Comparison of ENCODE assay signal across 17 cellular contexts in the genomic region with DNA sequence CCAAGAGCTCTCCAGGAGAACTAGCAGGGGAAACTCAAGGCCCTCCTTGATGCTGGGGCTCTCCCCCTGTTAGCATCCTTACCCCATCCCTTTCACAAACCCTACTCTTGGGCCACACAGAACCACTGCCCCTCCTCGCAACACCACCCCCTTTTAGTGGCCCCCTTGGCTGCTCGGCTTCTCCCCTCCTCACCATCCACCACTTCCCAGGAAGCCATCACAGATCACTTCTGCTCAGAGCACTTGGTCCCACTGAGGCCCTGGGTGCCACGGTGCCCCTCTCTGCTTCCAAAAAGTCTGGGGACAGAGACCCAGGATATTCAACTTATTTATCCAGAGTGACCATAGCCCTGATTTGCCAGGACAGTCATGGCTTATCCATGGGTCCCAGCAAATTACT. TPM values are rescaled to one million over a fixed set of nuclear protein-coding genes. Genes with fewer than 3 reads are reported as not detected.
DNase-seq lines count a peak whose midpoint lies in the region; ATAC-seq and TF ChIP-seq lines count a peak whose summit lies in the region.
"Had no signal": no experiment of that assay in that cellular context is flagged by ENCODE, and none has a peak within 500 bp of the region (broad histone marks: within the 10 kb centered on the region; RNA-seq: fewer than 3 reads in every experiment).

No MANE protein-coding gene starts in this region.

- no peak for ATAC-seq in activated CD8-positive, alpha-beta T cell treated with anti-CD3 and anti-CD28 coated beads for 36 hours
- ATAC-seq: GM12878, GM23338 had no signal

- no peak overlapping the region for H3K4me3 Mint-ChIP-seq in chondrocyte (ENCODE audit: unreplicated experiment)
- no peak overlapping the region for H3K4me3 Mint-ChIP-seq in activated CD8-positive, alpha-beta T cell treated with anti-CD3 and anti-CD28 coated beads for 36 hours
- H3K4me3 Mint-ChIP-seq: CD4-positive, alpha-beta memory T cell; GM23338; H9 had no signal

- no peaks in the 10 kb centered on the region for H3K9me3 ChIP-seq in spleen
- H3K9me3 ChIP-seq in adrenal gland (replicated peaks in 1 of 3) = no peaks in the 10 kb centered on the region
- H3K9me3 ChIP-seq: BE2C had no signal

- 74 to 90% (median 83%) methylated on average over 3 of the region's 3 CpGs for WGBS in spleen, 5 donors
- 62 to 86% (median 82%) methylated on average over 3 of the region's 3 CpGs for WGBS in adrenal gland, 4 donors

- peaks cover 55% of the 10 kb centered on the region for H3K27me3 Mint-ChIP-seq in chondrocyte (ENCODE audit: low read depth)
- peaks cover 45% of the 10 kb centered on the region for H3K27me3 Mint-ChIP-seq in activated CD8-positive, alpha-beta T cell treated with anti-CD3 and anti-CD28 coated beads for 36 hours

- no peak for TF ChIP-seq CTCF in chondrocyte (IDR thresholded peaks at IDR 0.05)
- no peak for TF ChIP-seq CTCF in spleen (IDR thresholded peaks at IDR 0.05 in 8 of 11, conservative IDR thresholded peaks at IDR 0.05 in 3 of 11)
- TF ChIP-seq CTCF in activated CD8-positive, alpha-beta T cell treated with anti-CD3 and anti-CD28 coated beads for 36 hours (IDR thresholded peaks at IDR 0.05) = no peak
- no peak for TF ChIP-seq CTCF in adrenal gland (IDR thresholded peaks at IDR 0.05)

- H3K27me3 ChIP-seq in spleen (replicated peaks in 1 of 7) (peaks cover 0 to 95% (median 40%) of the 10 kb centered on the region in 7 donors), adrenal gland (peaks cover 40% of the 10 kb centered on the region)
- H3K27me3 ChIP-seq: BE2C had no signal

- peak; percentile 46 for DNase-seq in chondrocyte (ENCODE audit: low spot score)
- no peak for DNase-seq in epithelial cell of prostate (ENCODE audit: low read depth, low spot score)
- peak; percentile 51 for DNase-seq in mesenteric fat pad (ENCODE audit: low spot score)
- DNase-seq in spleen = peak; percentile 47
- no peak for DNase-seq in activated CD8-positive, alpha-beta T cell treated with anti-CD3 and anti-CD28 coated beads for 36 hours
- no peak for DNase-seq in adrenal gland
- no peak for DNase-seq in SHP77 treated with DMSO at 0.1 percent for 48 hours (lab: John Stamatoyannopoulos, UW)
- DNase-seq in activated effector memory CD4-positive, alpha-beta T cell treated with Interleukin-2 at 50 U/mL for 16 hours = no peak
- DNase-seq: BE2C; CD4-positive, alpha-beta memory T cell; DMS79 had no signal

- H3K4me1 Mint-ChIP-seq in chondrocyte (ENCODE audit: low read depth) = peaks cover 8% of the 10 kb centered on the region
- H3K4me1 Mint-ChIP-seq in activated CD8-positive, alpha-beta T cell treated with anti-CD3 and anti-CD28 coated beads for 36 hours (ENCODE audit: low read depth) = peaks cover 8% of the 10 kb centered on the region
- H3K4me1 Mint-ChIP-seq: GM23338 had no signal

- TF ChIP-seq POLR2A in spleen (IDR thresholded peaks at IDR 0.05) = no peak
- TF ChIP-seq POLR2A in adrenal gland (IDR thresholded peaks at IDR 0.05) = no peak

- H3K27ac Mint-ChIP-seq in chondrocyte (ENCODE audit: unreplicated experiment) = no peak overlapping the region
- H3K27ac Mint-ChIP-seq in activated CD8-positive, alpha-beta T cell treated with anti-CD3 and anti-CD28 coated beads for 36 hours = no peak overlapping the region
- H3K27ac Mint-ChIP-seq: CD4-positive, alpha-beta memory T cell; GM23338; H9 had no signal

- no peaks in the 10 kb centered on the region for H3K9me3 Mint-ChIP-seq in chondrocyte (ENCODE audit: low read depth)
- H3K9me3 Mint-ChIP-seq in activated CD8-positive, alpha-beta T cell treated with anti-CD3 and anti-CD28 coated beads for 36 hours = no peaks in the 10 kb centered on the region
- H3K9me3 Mint-ChIP-seq: CD4-positive, alpha-beta memory T cell; GM23338; H9 had no signal

- H3K36me3 ChIP-seq in spleen = no peaks in the 10 kb centered on the region
- H3K36me3 ChIP-seq in adrenal gland (replicated peaks in 1 of 2) = no peaks in the 10 kb centered on the region
- H3K36me3 ChIP-seq: BE2C had no signal

- intact Hi-C loops in spleen (cut with DNase I; ENCODE audit: low total_unique reads) = no loop called here
- intact Hi-C loops in activated CD8-positive, alpha-beta T cell treated with anti-CD3 and anti-CD28 coated beads for 36 hours (cut with micrococcal nuclease) = loop anchor here (5.0 kb wide), 1 partner anchor 63 kb away; no protein-coding TSS in a partner anchor
- intact Hi-C loops in adrenal gland (cut with DNase I) = no loop called here

- H3K4me1 ChIP-seq in spleen (peaks cover 9 to 16% (median 10%) of the 10 kb centered on the region in 6 donors), adrenal gland (replicated peaks in 1 of 2) (no peaks in the 10 kb centered on the region)
- H3K4me1 ChIP-seq: BE2C had no signal

- H3K4me3 ChIP-seq in spleen (no peak overlapping the region), adrenal gland (no peak overlapping the region)
- H3K4me3 ChIP-seq: GM12878, GM23338 had no signal

- POLR2A ChIA-PET in activated CD8-positive, alpha-beta T cell treated with anti-CD3 and anti-CD28 coated beads for 36 hours (lab: Charles Lee) = no interaction called here

- H3K27ac ChIP-seq in epithelial cell of prostate (peak overlapping the region; percentile 82), spleen (no peak overlapping the region), adrenal gland (no peak overlapping the region)
- H3K27ac ChIP-seq: C4-2B had no signal

- H3K36me3 Mint-ChIP-seq in chondrocyte (ENCODE audit: low read depth) = no peaks in the 10 kb centered on the region
- H3K36me3 Mint-ChIP-seq in activated CD8-positive, alpha-beta T cell treated with anti-CD3 and anti-CD28 coated beads for 36 hours (ENCODE audit: low read depth) = no peaks in the 10 kb centered on the region
- H3K36me3 Mint-ChIP-seq: CD4-positive, alpha-beta memory T cell had no signal

- CTCF ChIA-PET in activated CD8-positive, alpha-beta T cell treated with anti-CD3 and anti-CD28 coated beads for 36 hours (lab: Charles Lee) = interaction anchor here (0.9 to 1.1 kb wide), 2 partner anchors 36 to 65 kb away, joined by 3 read pairs; no protein-coding TSS in a partner anchor

RNA-seq across cellular contexts. Expression of a gene that starts 2.4 kb away (rescaled TPM):
- total RNA-seq in chondrocyte = not detected in 3 replicates
- 5.7 TPM for total RNA-seq in mesenteric fat pad
- not detected for total RNA-seq in spleen
- 1 to 10 TPM in 1 of 3 donors, under 1 TPM in 2; 0.23 to 1.6 (median 0.30) TPM for polyA plus RNA-seq in spleen
- total RNA-seq in activated CD8-positive, alpha-beta T cell treated with anti-CD3 and anti-CD28 coated beads for 36 hours = not detected
- 1 to 10 TPM in 4 of 8 donors, under 1 TPM in 2, not detected in 2; 0.48 to 3.2 (median 1.5) TPM for total RNA-seq in adrenal gland
- polyA plus RNA-seq in adrenal gland = 1 to 10 TPM in 2 of 3 donors, under 1 TPM in 1; 0.72 to 4.1 (median 3.2) TPM
- total RNA-seq: CD4-positive, alpha-beta memory T cell; G401; HT-29 had no signal
- polyA plus RNA-seq: CD4-positive, alpha-beta memory T cell had no signal

Comparison
In these comparisons a context has a peak if more than half of its experiments do, and no peak if none do; other contexts are left out.
1. DNase-seq: peak in chondrocyte (single experiment), mesenteric fat pad (single experiment) and spleen (single experiment); none in epithelial cell of prostate (single experiment), activated CD8-positive, alpha-beta T cell treated with anti-CD3 and anti-CD28 coated beads for 36 hours (single experiment), adrenal gland (0 of 7), SHP77 treated with DMSO at 0.1 percent for 48 hours (single experiment) and activated effector memory CD4-positive, alpha-beta T cell treated with Interleukin-2 at 50 U/mL for 16 hours (single experiment).